In the genomic region with DNA sequence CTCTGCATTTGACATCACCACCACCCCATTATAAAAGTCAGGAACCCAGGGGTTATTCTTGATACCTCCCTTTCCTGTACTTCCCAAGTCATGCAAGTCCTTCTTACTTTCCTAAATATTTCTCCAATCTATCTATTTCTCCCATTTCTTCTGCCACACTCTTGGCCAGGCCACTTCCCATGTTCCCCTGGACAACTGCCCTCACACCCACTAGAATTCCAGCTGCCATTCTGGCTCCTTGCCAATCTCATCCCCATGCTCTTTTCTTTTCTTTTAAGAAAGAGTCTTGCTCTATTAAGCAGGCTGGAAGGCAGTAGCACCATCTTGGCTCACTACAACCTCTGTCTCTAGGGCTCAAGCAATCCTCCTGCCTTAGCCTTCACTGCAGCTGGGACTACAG, we compare ENCODE assay signal across 19 cellular contexts. TPM values are rescaled to one million over a fixed set of nuclear protein-coding genes. Genes with fewer than 3 reads are reported as not detected.
DNase-seq lines count a peak whose midpoint lies in the region; ATAC-seq and TF ChIP-seq lines count a peak whose summit lies in the region.
"Had no signal": no experiment of that assay in that cellular context is flagged by ENCODE, and none has a peak within 500 bp of the region (broad histone marks: within the 10 kb centered on the region; RNA-seq: fewer than 3 reads in every experiment).

No MANE protein-coding gene starts in this region.

- no peaks in the 10 kb centered on the region for H3K4me1 ChIP-seq in SJCRH30
- no peaks in the 10 kb centered on the region for H3K4me1 ChIP-seq in colonic mucosa

- H3K36me3 ChIP-seq in SJCRH30, result no peaks in the 10 kb centered on the region
- no peaks in the 10 kb centered on the region for H3K36me3 ChIP-seq in colonic mucosa

- H3K27me3 ChIP-seq in SJCRH30, result no peaks in the 10 kb centered on the region
- no peaks in the 10 kb centered on the region for H3K27me3 ChIP-seq in colonic mucosa

- no peak for ATAC-seq in sciatic nerve

- H3K9me3 ChIP-seq in SJCRH30 (replicated peaks), result no peaks in the 10 kb centered on the region; the same call in 1 of the 2 replicates
- H3K9me3 ChIP-seq in colonic mucosa, result no peaks in the 10 kb centered on the region

- no peak overlapping the region for H3K9ac ChIP-seq in colonic mucosa (ENCODE audit: low read depth in 2 of 2, low read length in 2 of 2)

- peak; percentile 22 to 56 for DNase-seq in SJCRH30
- DNase-seq in fibroblast of pulmonary artery (ENCODE audit: low read depth), result peak; percentile 22
- peak; percentile 43 for DNase-seq in sciatic nerve (ENCODE audit: low spot score)
- no peak for DNase-seq in DMS 273 (lab: John Stamatoyannopoulos, UW; ENCODE audit: unreplicated experiment)
- no peak for DNase-seq in colonic mucosa
- DNase-seq: CD4-positive, CD25-positive, alpha-beta regulatory T cell; DMS79; GOT3; HCEC 1CT; IMR-90; Karpas-422; NCI-H1694; NCI-H2081 treated with DMSO at 0.1 percent for 48 hours; NCI-H446 treated with DMSO at 0.1 percent for 48 hours; NCI-H526 treated with DMSO at 0.1 percent for 48 hours; NK-92 treated with Interleukin-12 subunit alpha and Interleukin-12 subunit beta, amount 100 ng/mL, for 24 hours; SHP77 treated with DMSO at 0.1 percent for 48 hours had no signal

- no peak for TF ChIP-seq CTCF in fibroblast of pulmonary artery (IDR thresholded peaks at IDR 0.05; ENCODE audit: low read length, missing control alignments)
- TF ChIP-seq CTCF in colonic mucosa (IDR thresholded peaks at IDR 0.05), result no peak

- intact Hi-C loops in sciatic nerve (cut with DNase I), result loop anchor here (10.0 kb wide), 1 partner anchor 62 kb away; no protein-coding TSS in a partner anchor
- intact Hi-C loops in colonic mucosa (cut with DNase I), result loop anchor here (10.0 kb wide), 2 partner anchors 52 to 58 kb away; partner anchors contain the start of gene SOX12

- H3K27ac ChIP-seq in SJCRH30 (no peak overlapping the region), colonic mucosa (no peak overlapping the region)
- H3K27ac ChIP-seq: RWPE1 had no signal

- H3K4me3 ChIP-seq in SJCRH30, result no peak overlapping the region
- H3K4me3 ChIP-seq in fibroblast of pulmonary artery (replicated peaks; ENCODE audit: low read depth, low read length), result no peak overlapping the region
- H3K4me3 ChIP-seq in colonic mucosa, result no peak overlapping the region

RNA-seq across cellular contexts. Expression of gene DEFB132, which starts 15.2 kb away (rescaled TPM):
- total RNA-seq in SJCRH30 (2014; rRNA removed; shearing (Covaris generic)), result not detected in 2 replicates
- total RNA-seq in sciatic nerve, result not detected
- total RNA-seq in colonic mucosa, result not detected
- total RNA-seq: CD4-positive, CD25-positive, alpha-beta regulatory T cell; IMR-90; MCF 10A had no signal

RNA-seq across cellular contexts. Expression of gene C20orf96, which starts 17.8 kb away (rescaled TPM):
- total RNA-seq in SJCRH30 (2014; rRNA removed; shearing (Covaris generic)), result 1.5 and 2.3 TPM in 2 replicates
- total RNA-seq in sciatic nerve (8.7 TPM), colonic mucosa (1 to 10 TPM; 7.9 to 8.2 TPM)

RNA-seq across cellular contexts. Expression of gene ZCCHC3, which starts 24.7 kb away (rescaled TPM):
- 44.8 and 46.5 TPM in 2 replicates for total RNA-seq in SJCRH30 (2014; rRNA removed; shearing (Covaris generic))
- 15.6 TPM for total RNA-seq in sciatic nerve
- total RNA-seq in colonic mucosa, result 10 to 100 TPM; 13.7 to 15.6 TPM

RNA-seq across cellular contexts. Expression of gene DEFB129, which starts 45.7 kb away (rescaled TPM):
- total RNA-seq in SJCRH30 (2014; rRNA removed; shearing (Covaris generic)), result not detected in 2 replicates
- not detected for total RNA-seq in sciatic nerve
- not detected for total RNA-seq in colonic mucosa
- total RNA-seq: CD4-positive, CD25-positive, alpha-beta regulatory T cell; IMR-90; MCF 10A had no signal

RNA-seq across cellular contexts. Expression of gene SOX12, which starts 52.6 kb away (rescaled TPM):
- total RNA-seq in SJCRH30 (2014; rRNA removed; shearing (Covaris generic)), result 12.7 TPM in 2 replicates
- 17.0 TPM for total RNA-seq in sciatic nerve
- total RNA-seq in colonic mucosa, result 1 to 10 TPM; 5.0 to 7.5 TPM

Comparison
In these comparisons a context has a peak if more than half of its experiments do, and no peak if none do; other contexts are left out.
1. DNase-seq: peak in SJCRH30 (2 of 2), fibroblast of pulmonary artery (single experiment) and sciatic nerve (single experiment); none in DMS 273 (single experiment) and colonic mucosa (single experiment).